Comparison of ENCODE assay signal across 1 cellular context in genomic region chr19:3500429-3501101, GRCh38.
TF ChIP-seq lines count a peak whose summit lies in the region.

Gene DOHH, minus strand, starts transcription at chr19:3500674. Its CDS starts 3,860 bp downstream, at chr19:3496814.

TF ChIP-seq in HepG2, 621 proteins besides CTCF, POLR2A, EP300 and RAD21 (continued from another document and continues in another):
- TF ChIP-seq KAT7 (CRISPR knock-in tag; IDR thresholded peaks at IDR 0.05; ENCODE audit: borderline replicate concordance) (peak; percentile 98), RFX3 (CRISPR knock-in tag; IDR thresholded peaks at IDR 0.05) (no peak), ZNF839 (CRISPR knock-in tag; IDR thresholded peaks at IDR 0.05; ENCODE audit: borderline replicate concordance) (0 out of 2 replicates have a peak, but pooled peaks have one; percentile 73), NONO (IDR thresholded peaks at IDR 0.05) (peak; percentile 88; the same call in 1 of the 2 replicates), NONO (CRISPR knock-in tag; conservative IDR thresholded peaks at IDR 0.05) (peak; percentile 91), ZC3H13 (CRISPR knock-in tag; IDR thresholded peaks at IDR 0.05) (peak; percentile 81), TOE1 (CRISPR knock-in tag; IDR thresholded peaks at IDR 0.05) (no peak), SNAPC2 (CRISPR knock-in tag; IDR thresholded peaks at IDR 0.05) (no peak), ATF6 (CRISPR knock-in tag; conservative IDR thresholded peaks at IDR 0.05) (no peak), ZNF572 (CRISPR knock-in tag; IDR thresholded peaks at IDR 0.05) (no peak), PAX8 (CRISPR knock-in tag; IDR thresholded peaks at IDR 0.05; ENCODE audit: borderline replicate concordance) (0 out of 2 replicates have a peak, but pooled peaks have one; percentile 32), HMGXB3 (CRISPR knock-in tag; IDR thresholded peaks at IDR 0.05; ENCODE audit: borderline replicate concordance) (peak; percentile 74; the same call in 1 of the 2 replicates), MZF1 (CRISPR knock-in tag; IDR thresholded peaks at IDR 0.05; ENCODE audit: borderline replicate concordance) (no peak), CREM (IDR thresholded peaks at IDR 0.05) (0 out of 2 replicates have a peak, but pooled peaks have one; percentile 37), CREM (CRISPR knock-in tag; IDR thresholded peaks at IDR 0.05) (no peak), ZBTB42 (CRISPR knock-in tag; IDR thresholded peaks at IDR 0.05) (peak; percentile 92), XBP1 (CRISPR knock-in tag; IDR thresholded peaks at IDR 0.05) (0 out of 2 replicates have a peak, but pooled peaks have one; percentile 33), ZNF280D (CRISPR knock-in tag; IDR thresholded peaks at IDR 0.05) (0 out of 2 replicates have a peak, but pooled peaks have one; percentile 64), PRDM4 (CRISPR knock-in tag; IDR thresholded peaks at IDR 0.05; ENCODE audit: borderline replicate concordance) (no peak), ZNF761 (CRISPR knock-in tag; conservative IDR thresholded peaks at IDR 0.05) (0 out of 2 replicates have a peak, but pooled peaks have one; percentile 40), KDM2A (CRISPR knock-in tag; IDR thresholded peaks at IDR 0.05; ENCODE audit: borderline replicate concordance, low read depth) (peak; percentile 89), ZNF614 (CRISPR knock-in tag; IDR thresholded peaks at IDR 0.05; ENCODE audit: borderline replicate concordance) (peak; percentile 73; the same call in 1 of the 2 replicates), ZNF414 (CRISPR knock-in tag; IDR thresholded peaks at IDR 0.05) (peak; percentile 71; the same call in 1 of the 2 replicates), BRCA1 (CRISPR knock-in tag; IDR thresholded peaks at IDR 0.05) (no peak), PBX3 (CRISPR knock-in tag; IDR thresholded peaks at IDR 0.05; ENCODE audit: borderline replicate concordance) (no peak), FOXM1 (CRISPR knock-in tag; IDR thresholded peaks at IDR 0.05) (no peak), LCORL (IDR thresholded peaks at IDR 0.05) (no peak), LCORL (CRISPR knock-in tag; IDR thresholded peaks at IDR 0.05) (peak; percentile 42; the same call in 1 of the 2 replicates), ZBTB34 (CRISPR knock-in tag; IDR thresholded peaks at IDR 0.05) (0 out of 2 replicates have a peak, but pooled peaks have one; percentile 58), CEBPB (IDR thresholded peaks at IDR 0.05; ENCODE audit: borderline replicate concordance, low read depth, low read length) (peak; percentile 63; the same call in 1 of the 2 replicates), DZIP1 (CRISPR knock-in tag; IDR thresholded peaks at IDR 0.05) (peak; percentile 75; the same call in 1 of the 2 replicates), HOMEZ (CRISPR knock-in tag; IDR thresholded peaks at IDR 0.05; ENCODE audit: low read depth) (no peak), TSC22D2 (CRISPR knock-in tag; IDR thresholded peaks at IDR 0.05; ENCODE audit: borderline replicate concordance) (peak; percentile 95), ZBTB20 (CRISPR knock-in tag; IDR thresholded peaks at IDR 0.05; ENCODE audit: borderline replicate concordance, low read depth) (no peak), MAFK (conservative IDR thresholded peaks at IDR 0.05 in 1 of 2, IDR thresholded peaks at IDR 0.05 in 1 of 2; ENCODE audit: low read length in 2 of 2) (peak; percentile 65 to 93), ATF7 (IDR thresholded peaks at IDR 0.05) (peak; percentile 91), ATF7 (CRISPR knock-in tag; IDR thresholded peaks at IDR 0.05) (peak; percentile 53), PHF21A (CRISPR knock-in tag; IDR thresholded peaks at IDR 0.05) (peak; percentile 55; the same call in 1 of the 2 replicates), MXD4 (CRISPR knock-in tag; IDR thresholded peaks at IDR 0.05) (peak; percentile 93)
